In genomic region chr16:85136705-85137322, GRCh38 we compare ENCODE assay signal across 1 cellular context.
A peak's percentile ranks its signal among the peaks of the same experiment; 100 is the strongest.
TF ChIP-seq lines count a peak whose summit lies in the region.

No MANE protein-coding gene starts in this region.

TF ChIP-seq in K562, 482 proteins besides CTCF, POLR2A, EP300 and RAD21 (continued from another document):
- peak; percentile 70 for TF ChIP-seq USF2 (CRISPR knock-in tag; IDR thresholded peaks at IDR 0.05)
- TF ChIP-seq NR1H2 (CRISPR knock-in tag; IDR thresholded peaks at IDR 0.05): 0 out of 2 replicates have a peak, but pooled peaks have one; percentile 37
- TF ChIP-seq ZNF830 (CRISPR knock-in tag; IDR thresholded peaks at IDR 0.05): peak; percentile 25; the same call in 1 of the 2 replicates
- TF ChIP-seq ETV5 (CRISPR knock-in tag; IDR thresholded peaks at IDR 0.05; ENCODE audit: low read depth): peak; percentile 7; the same call in 1 of the 2 replicates
- no peak for TF ChIP-seq KLF13 (tag; IDR thresholded peaks at IDR 0.05; ENCODE audit: borderline replicate concordance, low read depth)
- TF ChIP-seq ARID4B (CRISPR knock-in tag; IDR thresholded peaks at IDR 0.05): 0 out of 2 replicates have a peak, but pooled peaks have one; percentile 33
- TF ChIP-seq TAL1 (IDR thresholded peaks at IDR 0.05): no peak
- TF ChIP-seq ESRRA (IDR thresholded peaks at IDR 0.05; ENCODE audit: borderline replicate concordance, low read depth): 0 out of 2 replicates have a peak, but pooled peaks have one; percentile 44
- peak; percentile 44 for TF ChIP-seq NFYB (IDR thresholded peaks at IDR 0.05; ENCODE audit: extremely low read depth, insufficient read length)
- 0 out of 2 replicates have a peak, but pooled peaks have one; percentile 60 for TF ChIP-seq NR2C2 (CRISPR knock-in tag; IDR thresholded peaks at IDR 0.05)
- TF ChIP-seq NR2C2 (tag; IDR thresholded peaks at IDR 0.05): no peak; the same call in 1 of the 2 replicates
- TF ChIP-seq CHD1 (IDR thresholded peaks at IDR 0.05; ENCODE audit: low read length): peak; percentile 20
- peak; percentile 63 for TF ChIP-seq EGR1 (conservative IDR thresholded peaks at IDR 0.05)
